In the genomic region with DNA sequence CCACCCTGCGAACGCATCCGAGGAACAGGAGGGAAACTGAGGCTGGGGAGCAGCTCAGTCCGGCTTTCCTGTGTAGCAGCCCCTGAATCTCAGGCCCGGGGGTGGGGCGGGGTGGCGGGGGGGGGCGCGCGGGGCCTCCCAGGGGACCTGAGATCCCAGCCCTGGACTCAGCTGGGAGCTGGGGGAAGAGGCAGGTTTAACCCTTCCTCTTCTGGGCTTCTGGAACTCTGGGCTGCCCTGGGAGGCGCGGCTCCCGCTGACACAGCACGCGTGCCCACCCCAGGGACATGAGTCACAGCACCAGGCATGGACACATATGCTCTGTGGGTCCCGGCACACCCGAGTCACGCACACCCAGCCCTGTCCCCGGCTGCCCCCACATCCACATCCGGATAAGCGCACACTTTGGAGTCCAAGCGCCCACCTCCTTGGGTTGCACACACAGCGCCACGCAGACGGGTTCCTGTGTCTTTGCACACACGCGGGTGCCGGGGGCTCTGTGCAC, we compare ENCODE assay signal across 8 cellular contexts. TPM values are rescaled to one million over a fixed set of nuclear protein-coding genes. Genes with fewer than 3 reads are reported as not detected.
A peak's percentile ranks its signal among the peaks of the same experiment; 100 is the strongest.
DNase-seq lines count a peak whose midpoint lies in the region; ATAC-seq, FAIRE-seq and TF ChIP-seq lines count a peak whose summit lies in the region.

No MANE protein-coding gene starts in this region.

- peak overlapping the region; percentile 95 for H3K4me2 ChIP-seq in DOHH2 (ENCODE audit: low read length)

- 9 to 12% (median 12%) methylated on average over 20 to 28 of the region's 28 CpGs for WGBS in small intestine, 3 donors

- H3K36me3 ChIP-seq in DOHH2 (ENCODE audit: control insufficient read depth, low read length) (peaks cover 24% of the 10 kb centered on the region), small intestine (ENCODE audit: control insufficient read depth in 2 of 2, insufficient read depth in 2 of 2, low read length in 2 of 2) (no peaks in the 10 kb centered on the region)

- H3F3A ChIP-seq in DOHH2 (ENCODE audit: control insufficient read depth, insufficient read depth): peaks cover 45% of the 10 kb centered on the region

- H3K4me3 ChIP-seq in DOHH2 (ENCODE audit: low read length) (peak overlapping the region; percentile 77), NB4 (ENCODE audit: low read depth, low read length) (no peak overlapping the region), small intestine (ENCODE audit: low read depth in 1 of 2, low read length in 2 of 2) (peak overlapping the region in 1 of 2 donors; percentile 55)

- peaks cover 10% of the 10 kb centered on the region for H4K20me1 ChIP-seq in DOHH2 (ENCODE audit: control insufficient read depth, insufficient read depth, low read depth, low read length)

- H3K27me3 ChIP-seq in DOHH2 (ENCODE audit: control insufficient read depth, low read length) (no peaks in the 10 kb centered on the region; the same call in 1 of the 2 replicates), small intestine (ENCODE audit: control insufficient read depth in 2 of 2, insufficient read depth in 2 of 2, low read length in 2 of 2) (no peaks in the 10 kb centered on the region)

- peaks cover 78% of the 10 kb centered on the region for H3K4me1 ChIP-seq in DOHH2 (ENCODE audit: control insufficient read depth, low read length)
- peaks cover 4 to 13% of the 10 kb centered on the region in 2 donors for H3K4me1 ChIP-seq in small intestine (ENCODE audit: control insufficient read depth in 2 of 2, insufficient read depth in 1 of 2, low read depth in 1 of 2, low read length in 1 of 2)

- ATAC-seq in HG03139 (IDR thresholded peaks at IDR 0.05; ENCODE audit: unreplicated experiment) (no peak), GM19397 (IDR thresholded peaks at IDR 0.05; ENCODE audit: unreplicated experiment) (no peak)

- DNase-seq in NB4 (ENCODE audit: low read depth) (peak; percentile 79), amniotic stem cell (lab: John Stamatoyannopoulos, UW) (peak; percentile 56), hepatic stellate cell (ENCODE audit: low spot score) (peak; percentile 93), small intestine (peak; percentile 55), Ammon's horn (ENCODE audit: low spot score) (no peak)

- H3K79me2 ChIP-seq in DOHH2 (ENCODE audit: control insufficient read depth, low read length): peaks cover 37% of the 10 kb centered on the region

- no peaks in the 10 kb centered on the region for H3K9me3 ChIP-seq in DOHH2 (ENCODE audit: control insufficient read depth, insufficient read depth, low read length)
- H3K9me3 ChIP-seq in small intestine (ENCODE audit: control insufficient read depth, low read depth): no peaks in the 10 kb centered on the region

- no peaks in the 10 kb centered on the region for H3K9me2 ChIP-seq in DOHH2 (replicated peaks; ENCODE audit: control insufficient read depth, low read length)

- TF ChIP-seq POLR2A in NB4 (IDR thresholded peaks at IDR 0.05; ENCODE audit: extremely low read depth, insufficient read length): no peak

- FAIRE-seq in small intestine (lab: Jason Lieb, UNC): no peak

- H3K27ac ChIP-seq in DOHH2 (ENCODE audit: low read depth, low read length) (peak overlapping the region; percentile 95), small intestine (ENCODE audit: low read depth in 1 of 2, low read length in 1 of 2) (peak overlapping the region; percentile 86 to 90)

- TF ChIP-seq CTCF in DOHH2 (IDR thresholded peaks at IDR 0.05; ENCODE audit: low read depth, low read length, poor library complexity, severe bottlenecking) (no peak), NB4 (IDR thresholded peaks at IDR 0.05; ENCODE audit: low read depth, low read length) (no peak)

RNA-seq across cellular contexts. Expression of gene CIRBP, which starts 3.5 kb away (rescaled TPM):
- polyA plus RNA-seq in small intestine: 100 to 1,000 TPM; 250 to 377 (median 368) TPM

RNA-seq across cellular contexts. Expression of gene FAM174C, which starts 9.7 kb away (rescaled TPM):
- 100 to 1,000 TPM in 1 of 3 donors, 10 to 100 TPM in 2; 80.6 to 118 (median 84.1) TPM for polyA plus RNA-seq in small intestine

RNA-seq across cellular contexts. Expression of gene MIDN, which starts 17.3 kb away (rescaled TPM):
- 10 to 100 TPM; 28.1 to 35.4 (median 30.6) TPM for polyA plus RNA-seq in small intestine

RNA-seq across cellular contexts. Expression of gene EFNA2, which starts 20.0 kb away (rescaled TPM):
- polyA plus RNA-seq in small intestine: 10 to 100 TPM; 17.7 to 31.3 (median 27.9) TPM

RNA-seq across cellular contexts. Expression of gene ATP5F1D, which starts 24.1 kb away (rescaled TPM):
- polyA plus RNA-seq in small intestine: 100 to 1,000 TPM; 310 to 823 (median 675) TPM
